1 cellular context compared by ENCODE assay signal in the genomic region with DNA sequence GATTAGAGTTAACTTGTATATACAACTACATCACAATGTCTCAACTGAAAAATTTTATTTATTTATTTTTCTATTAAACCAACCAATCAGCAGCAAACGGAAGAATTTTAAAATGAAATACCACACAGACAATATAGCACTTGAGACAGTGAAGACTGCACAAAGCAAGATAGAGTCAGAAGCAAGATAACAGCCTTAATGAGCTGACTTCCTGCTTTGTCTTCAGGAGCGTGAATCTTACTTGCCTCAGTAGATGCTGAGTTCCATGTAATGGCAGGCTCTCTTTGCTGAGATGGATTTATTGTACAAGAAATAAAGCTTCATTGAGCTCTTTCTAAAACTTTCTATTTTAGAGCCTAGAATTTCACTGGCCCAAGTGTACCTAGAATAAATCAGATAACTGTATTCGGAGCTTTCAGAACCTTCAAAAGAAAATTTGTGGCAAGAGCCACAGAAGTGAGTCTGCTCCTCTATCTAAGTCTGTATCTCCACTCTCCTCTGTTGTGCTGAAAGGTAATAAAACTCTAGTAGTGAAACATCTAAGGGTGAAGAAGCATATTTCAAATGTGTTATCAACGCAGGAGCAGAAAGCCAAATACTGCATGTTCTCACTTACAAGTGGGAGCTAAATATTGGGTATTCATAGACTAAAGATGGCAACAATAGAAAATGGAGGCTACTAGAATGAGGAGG.
TF ChIP-seq lines count a peak whose summit lies in the region.

No MANE protein-coding gene starts in this region.

TF ChIP-seq in WTC11, 78 proteins besides CTCF, POLR2A, EP300 and RAD21 (continued from another document):
- TF ChIP-seq, protein P1, sequence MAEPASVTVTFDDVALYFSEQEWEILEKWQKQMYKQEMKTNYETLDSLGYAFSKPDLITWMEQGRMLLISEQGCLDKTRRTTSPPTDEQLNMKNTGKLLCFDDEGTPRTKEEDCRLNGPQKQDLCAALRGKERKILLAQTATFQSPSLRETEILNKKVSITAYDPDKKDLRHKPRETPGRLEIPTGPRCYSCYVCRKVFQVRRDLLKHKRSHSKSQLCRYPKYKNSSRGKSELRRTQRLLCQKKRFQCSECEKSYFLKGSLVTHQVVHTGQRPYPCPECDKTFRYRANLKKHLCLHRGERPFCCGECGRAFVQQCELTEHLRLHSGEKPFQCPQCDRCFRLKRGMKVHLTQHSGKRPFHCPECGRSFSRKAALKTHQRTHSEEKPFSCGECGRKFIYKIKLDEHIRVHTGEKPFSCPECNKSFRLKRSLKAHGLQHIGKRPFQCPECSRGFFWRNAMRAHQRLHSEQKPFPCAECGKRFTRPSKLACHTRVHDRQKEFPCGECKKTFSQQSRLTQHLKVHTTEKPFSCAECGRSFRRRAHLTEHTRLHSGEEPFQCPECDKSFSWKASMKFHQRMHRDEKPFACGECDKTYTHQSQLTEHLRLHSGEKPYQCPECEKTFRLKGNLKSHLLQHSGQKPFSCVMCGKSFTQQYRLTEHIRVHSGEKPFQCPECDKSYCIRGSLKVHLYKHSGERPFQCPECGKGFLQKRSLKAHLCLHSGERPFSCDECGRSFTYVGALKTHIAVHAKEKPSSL (CRISPR knock-in tag; conservative IDR thresholded peaks at IDR 0.05) = no peak
- no peak for TF ChIP-seq TEAD4 (CRISPR knock-in tag; IDR thresholded peaks at IDR 0.05)
- TF ChIP-seq, protein P2, sequence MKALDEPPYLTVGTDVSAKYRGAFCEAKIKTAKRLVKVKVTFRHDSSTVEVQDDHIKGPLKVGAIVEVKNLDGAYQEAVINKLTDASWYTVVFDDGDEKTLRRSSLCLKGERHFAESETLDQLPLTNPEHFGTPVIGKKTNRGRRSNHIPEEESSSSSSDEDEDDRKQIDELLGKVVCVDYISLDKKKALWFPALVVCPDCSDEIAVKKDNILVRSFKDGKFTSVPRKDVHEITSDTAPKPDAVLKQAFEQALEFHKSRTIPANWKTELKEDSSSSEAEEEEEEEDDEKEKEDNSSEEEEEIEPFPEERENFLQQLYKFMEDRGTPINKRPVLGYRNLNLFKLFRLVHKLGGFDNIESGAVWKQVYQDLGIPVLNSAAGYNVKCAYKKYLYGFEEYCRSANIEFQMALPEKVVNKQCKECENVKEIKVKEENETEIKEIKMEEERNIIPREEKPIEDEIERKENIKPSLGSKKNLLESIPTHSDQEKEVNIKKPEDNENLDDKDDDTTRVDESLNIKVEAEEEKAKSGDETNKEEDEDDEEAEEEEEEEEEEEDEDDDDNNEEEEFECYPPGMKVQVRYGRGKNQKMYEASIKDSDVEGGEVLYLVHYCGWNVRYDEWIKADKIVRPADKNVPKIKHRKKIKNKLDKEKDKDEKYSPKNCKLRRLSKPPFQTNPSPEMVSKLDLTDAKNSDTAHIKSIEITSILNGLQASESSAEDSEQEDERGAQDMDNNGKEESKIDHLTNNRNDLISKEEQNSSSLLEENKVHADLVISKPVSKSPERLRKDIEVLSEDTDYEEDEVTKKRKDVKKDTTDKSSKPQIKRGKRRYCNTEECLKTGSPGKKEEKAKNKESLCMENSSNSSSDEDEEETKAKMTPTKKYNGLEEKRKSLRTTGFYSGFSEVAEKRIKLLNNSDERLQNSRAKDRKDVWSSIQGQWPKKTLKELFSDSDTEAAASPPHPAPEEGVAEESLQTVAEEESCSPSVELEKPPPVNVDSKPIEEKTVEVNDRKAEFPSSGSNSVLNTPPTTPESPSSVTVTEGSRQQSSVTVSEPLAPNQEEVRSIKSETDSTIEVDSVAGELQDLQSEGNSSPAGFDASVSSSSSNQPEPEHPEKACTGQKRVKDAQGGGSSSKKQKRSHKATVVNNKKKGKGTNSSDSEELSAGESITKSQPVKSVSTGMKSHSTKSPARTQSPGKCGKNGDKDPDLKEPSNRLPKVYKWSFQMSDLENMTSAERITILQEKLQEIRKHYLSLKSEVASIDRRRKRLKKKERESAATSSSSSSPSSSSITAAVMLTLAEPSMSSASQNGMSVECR (CRISPR knock-in tag; IDR thresholded peaks at IDR 0.05; ENCODE audit: borderline replicate concordance) = no peak
- TF ChIP-seq TP53 (CRISPR knock-in tag; IDR thresholded peaks at IDR 0.05) = no peak
- no peak for TF ChIP-seq RORB (CRISPR knock-in tag; IDR thresholded peaks at IDR 0.05)
- no peak for TF ChIP-seq ESRRA (CRISPR knock-in tag; IDR thresholded peaks at IDR 0.05; ENCODE audit: borderline replicate concordance)
- TF ChIP-seq NR1H2 (CRISPR knock-in tag; IDR thresholded peaks at IDR 0.05) = no peak
- TF ChIP-seq EMX1 (CRISPR knock-in tag; IDR thresholded peaks at IDR 0.05) = no peak
- TF ChIP-seq TCF7 (CRISPR knock-in tag; IDR thresholded peaks at IDR 0.05; ENCODE audit: low read depth) = no peak
TF ChIP-seq in WTC11: peak in this region for 0.
